In genomic region chr4:150582881-150583286, GRCh38 we compare ENCODE assay signal across 10 cellular contexts. TPM values are rescaled to one million over a fixed set of nuclear protein-coding genes. Genes with fewer than 3 reads are reported as not detected.
DNase-seq lines count a peak whose midpoint lies in the region; ATAC-seq, FAIRE-seq and TF ChIP-seq lines count a peak whose summit lies in the region.
"Had no signal": no experiment of that assay in that cellular context is flagged by ENCODE, and none has a peak within 500 bp of the region (broad histone marks: within the 10 kb centered on the region; RNA-seq: fewer than 3 reads in every experiment).

No MANE protein-coding gene starts in this region.

- H3K79me2 ChIP-seq in astrocyte (ENCODE audit: insufficient read depth, low read length), result peaks cover 11% of the 10 kb centered on the region

- peak overlapping the region; percentile 61 for H3K23ac ChIP-seq in neuronal stem cell (ENCODE audit: low read depth, low read length, poor library complexity)

- no peaks in the 10 kb centered on the region for H4K20me1 ChIP-seq in astrocyte (ENCODE audit: insufficient read depth, low read length)

- TF ChIP-seq CTCF in AG04449 (IDR thresholded peaks at IDR 0.05; ENCODE audit: insufficient read depth, low read length, missing control alignments), result no peak
- TF ChIP-seq CTCF in astrocyte (IDR thresholded peaks at IDR 0.05; ENCODE audit: insufficient read depth, low read depth, low read length), result no peak
- TF ChIP-seq CTCF in left ventricle myocardium inferior (IDR thresholded peaks at IDR 0.05; ENCODE audit: borderline replicate concordance), result no peak

- H2BK12ac ChIP-seq in neuronal stem cell (ENCODE audit: low read length), result no peak overlapping the region

- H2BK15ac ChIP-seq in neuronal stem cell (ENCODE audit: low read length), result no peak overlapping the region

- CTCF ChIA-PET in AG04449 (lab: Yijun Ruan, JAX), result interaction anchor here (0.9 to 1.8 kb wide), 4 partner anchors 11 to 573 kb away, joined by 3 to 7 read pairs (median 3); no protein-coding TSS in a partner anchor

- peak overlapping the region; percentile 87 for H3K4me3 Mint-ChIP-seq in astrocyte (ENCODE audit: unreplicated experiment)
- H3K4me3 Mint-ChIP-seq in T-helper 2 cell treated with Interferon-gamma antibody and Interleukin-4, amounts not matched to agents 5 μg/mL and 100 μg/mL, for 36 hours, result no peak overlapping the region

- H3K9me3 ChIP-seq in astrocyte (ENCODE audit: insufficient read depth, low read depth, low read length), result no peaks in the 10 kb centered on the region
- H3K9me3 ChIP-seq in left ventricle myocardium inferior (replicated peaks), result no peaks in the 10 kb centered on the region
- H3K9me3 ChIP-seq in neuronal stem cell (replicated peaks in 1 of 2; ENCODE audit: control insufficient read depth in 2 of 2, insufficient read depth in 1 of 2, low read depth in 1 of 2, low read length in 2 of 2), result no peaks in the 10 kb centered on the region
- H3K9me3 ChIP-seq: pancreas had no signal

- peaks cover 2% of the 10 kb centered on the region for H3K79me1 ChIP-seq in neuronal stem cell (ENCODE audit: low read depth, low read length)

- H2AK5ac ChIP-seq in neuronal stem cell (ENCODE audit: low read depth, low read length), result peak overlapping the region; percentile 65

- H3K4me1 Mint-ChIP-seq in astrocyte (ENCODE audit: low read depth, unreplicated experiment), result peaks cover 10% of the 10 kb centered on the region
- no peaks in the 10 kb centered on the region for H3K4me1 Mint-ChIP-seq in T-helper 2 cell treated with Interferon-gamma antibody and Interleukin-4, amounts not matched to agents 5 μg/mL and 100 μg/mL, for 36 hours (ENCODE audit: low read depth)

- H4K91ac ChIP-seq in neuronal stem cell (ENCODE audit: low read depth, low read length, poor library complexity), result no peak overlapping the region

- peak overlapping the region; percentile 94 for H3K4me2 ChIP-seq in astrocyte (ENCODE audit: low read length)
- peak overlapping the region; percentile 87 for H3K4me2 ChIP-seq in neuronal stem cell (ENCODE audit: insufficient read depth, low read length, poor library complexity, severe bottlenecking)

- H3K4me1 ChIP-seq in astrocyte (ENCODE audit: insufficient read depth, low read length) (peaks cover 11% of the 10 kb centered on the region), left ventricle myocardium inferior (peaks cover 15% of the 10 kb centered on the region), neuronal stem cell (ENCODE audit: control insufficient read depth in 2 of 2, insufficient read depth in 1 of 2, low read depth in 1 of 2, low read length in 2 of 2) (peaks cover 6 to 22% of the 10 kb centered on the region in 2 donors)

- peaks cover 2% of the 10 kb centered on the region for H3K36me3 Mint-ChIP-seq in astrocyte (ENCODE audit: low read depth, unreplicated experiment)
- H3K36me3 Mint-ChIP-seq in T-helper 2 cell treated with Interferon-gamma antibody and Interleukin-4, amounts not matched to agents 5 μg/mL and 100 μg/mL, for 36 hours (ENCODE audit: low read depth), result peaks cover 23% of the 10 kb centered on the region

- H3K36me3 ChIP-seq in astrocyte (ENCODE audit: insufficient read depth, low read length) (no peaks in the 10 kb centered on the region), left ventricle myocardium inferior (no peaks in the 10 kb centered on the region), neuronal stem cell (replicated peaks in 1 of 2; ENCODE audit: control insufficient read depth in 2 of 2, insufficient read depth in 2 of 2, low read length in 2 of 2) (no peaks in the 10 kb centered on the region)

- DNase-seq in AG04449 (ENCODE audit: low read depth, low spot score), result no peak
- DNase-seq in astrocyte (ENCODE audit: low read depth), result peak; percentile 19
- no peak for DNase-seq in left ventricle myocardium inferior
- peak; percentile 36 for DNase-seq in neuronal stem cell (ENCODE audit: low spot score)
- DNase-seq in NCI-H526 (lab: John Stamatoyannopoulos, UW), result no peak
- no peak for DNase-seq in NCI-H2029 treated with DMSO at 0.1 percent for 48 hours (lab: John Stamatoyannopoulos, UW)
- no peak for DNase-seq in T-helper 2 cell treated with Interferon-gamma antibody and Interleukin-4, amounts not matched to agents 5 μg/mL and 100 μg/mL, for 36 hours (ENCODE audit: low spot score)
- DNase-seq: foreskin melanocyte had no signal

- H4K8ac ChIP-seq in neuronal stem cell (ENCODE audit: low read depth, low read length), result no peak overlapping the region

- no peak for FAIRE-seq in astrocyte (lab: Jason Lieb, UNC)
- FAIRE-seq: pancreas had no signal

- H3K9me3 Mint-ChIP-seq in astrocyte (ENCODE audit: unreplicated experiment), result no peaks in the 10 kb centered on the region
- no peaks in the 10 kb centered on the region for H3K9me3 Mint-ChIP-seq in T-helper 2 cell treated with Interferon-gamma antibody and Interleukin-4, amounts not matched to agents 5 μg/mL and 100 μg/mL, for 36 hours

- peaks cover 5% of the 10 kb centered on the region for H3K27me3 ChIP-seq in astrocyte (ENCODE audit: insufficient read depth, low read length)
- H3K27me3 ChIP-seq in left ventricle myocardium inferior (ENCODE audit: low read depth), result peaks cover 4% of the 10 kb centered on the region
- peaks cover 0 to 33% (median 18%) of the 10 kb centered on the region in 3 experiments for H3K27me3 ChIP-seq in neuronal stem cell (ENCODE audit: control insufficient read depth in 3 of 3, insufficient read depth in 3 of 3, low read depth in 1 of 3, low read length in 3 of 3)
- H3K27me3 ChIP-seq: pancreas had no signal

- H3K27ac ChIP-seq in astrocyte (ENCODE audit: low read depth, low read length) (peak overlapping the region; percentile 53), left ventricle myocardium inferior (replicated peaks) (no peak overlapping the region), neuronal stem cell (replicated peaks; ENCODE audit: low read length) (no peak overlapping the region)
- H3K27ac ChIP-seq: pancreas had no signal

- H3K4ac ChIP-seq in neuronal stem cell (ENCODE audit: low read length), result no peak overlapping the region

- H3K9ac ChIP-seq in astrocyte (ENCODE audit: low read length) (peak overlapping the region; percentile 77), neuronal stem cell (ENCODE audit: low read depth, low read length, poor library complexity) (peak overlapping the region; percentile 92)

- ATAC-seq in HG02588 (IDR thresholded peaks at IDR 0.05; ENCODE audit: unreplicated experiment), result no peak
- ATAC-seq: pancreas had no signal

- H3K27me3 Mint-ChIP-seq in astrocyte (ENCODE audit: low read depth, unreplicated experiment), result peaks cover 22% of the 10 kb centered on the region
- no peaks in the 10 kb centered on the region for H3K27me3 Mint-ChIP-seq in T-helper 2 cell treated with Interferon-gamma antibody and Interleukin-4, amounts not matched to agents 5 μg/mL and 100 μg/mL, for 36 hours (ENCODE audit: low read depth)

- no peak overlapping the region for H3K14ac ChIP-seq in neuronal stem cell (ENCODE audit: low read length)

- POLR2A ChIA-PET in AG04449 (lab: Yijun Ruan, JAX), result no interaction called here

- peak overlapping the region; percentile 77 for H3K4me3 ChIP-seq in AG04449 (ENCODE audit: low read depth, low read length)
- peak overlapping the region; percentile 84 for H3K4me3 ChIP-seq in astrocyte (ENCODE audit: insufficient read depth, low read depth, low read length)
- peak overlapping the region; percentile 67 for H3K4me3 ChIP-seq in left ventricle myocardium inferior
- H3K4me3 ChIP-seq in neuronal stem cell (ENCODE audit: low read length in 2 of 2), result peak overlapping the region; percentile 37 to 81
- H3K4me3 ChIP-seq: pancreas had no signal

- peak overlapping the region; percentile 55 for H2BK5ac ChIP-seq in neuronal stem cell (ENCODE audit: low read length)

- WGBS in neuronal stem cell (ENCODE audit: extremely low coverage in 2 of 2, insufficient read length in 2 of 2, insufficient replicate concordance in 1 of 2), 2 donors, result no CpG with 5 or more reads among the region's 31 CpGs

- H2AFZ ChIP-seq in astrocyte (ENCODE audit: low read depth, low read length) (peak overlapping the region; percentile 79), neuronal stem cell (ENCODE audit: low read length) (peak overlapping the region; percentile 85)

- intact Hi-C loops in left ventricle myocardium inferior (cut with micrococcal nuclease), result no loop called here

- peak overlapping the region; percentile 88 for H3K18ac ChIP-seq in neuronal stem cell (ENCODE audit: low read length)

- H3K27ac Mint-ChIP-seq in astrocyte (ENCODE audit: unreplicated experiment), result no peak overlapping the region
- no peak overlapping the region for H3K27ac Mint-ChIP-seq in T-helper 2 cell treated with Interferon-gamma antibody and Interleukin-4, amounts not matched to agents 5 μg/mL and 100 μg/mL, for 36 hours

- H2BK120ac ChIP-seq in neuronal stem cell (ENCODE audit: low read depth, low read length), result peak overlapping the region; percentile 1

RNA-seq across cellular contexts. Expression of gene MAB21L2, which starts 0.9 kb away (rescaled TPM):
- 1.9 TPM in 2 replicates for total RNA-seq in astrocyte
- 0.11 TPM for total RNA-seq in left ventricle myocardium inferior
- 5.0 TPM for polyA plus RNA-seq in neuronal stem cell (2013, experiment 1 of 2)
- 5.1 TPM for polyA plus RNA-seq in neuronal stem cell (2013, experiment 2 of 2)

Comparison
In these comparisons a context has a peak if more than half of its experiments do, and no peak if none do; other contexts are left out.
1. DNase-seq: peak in astrocyte (single experiment) and neuronal stem cell (single experiment); none in AG04449 (single experiment), left ventricle myocardium inferior (single experiment), NCI-H526 (0 of 2), NCI-H2029 treated with DMSO at 0.1 percent for 48 hours (single experiment) and T-helper 2 cell treated with Interferon-gamma antibody and Interleukin-4, amounts not matched to agents 5 μg/mL and 100 μg/mL, for 36 hours (single experiment).
2. Peak in every context shown above with its lines, with median percentiles within 50 percentile points of each other: H3K4me3 ChIP-seq.